20 cellular contexts compared by ENCODE assay signal in the genomic region with DNA sequence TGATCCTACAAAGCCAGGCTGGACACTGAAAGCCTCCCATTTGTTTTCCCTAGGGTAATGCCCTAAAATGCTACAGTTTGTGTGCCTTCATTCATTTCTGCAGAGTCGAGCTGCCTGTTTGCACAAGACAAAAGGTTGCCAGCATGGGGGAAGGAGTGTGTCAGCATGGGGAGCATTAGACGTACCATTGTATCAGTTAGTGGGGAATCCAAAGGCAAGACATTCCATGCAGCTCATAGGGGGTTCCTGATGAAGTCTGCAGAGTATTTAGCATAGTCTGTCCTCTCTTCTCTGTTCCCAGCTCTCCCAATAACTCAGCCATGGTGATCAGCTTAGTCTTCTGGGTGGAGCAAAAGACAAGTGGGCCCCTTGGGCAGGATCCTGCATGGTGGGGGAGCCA.
"Had no signal": no experiment of that assay in that cellular context is flagged by ENCODE, and none has a peak within 500 bp of the region (broad histone marks: within the 10 kb centered on the region; RNA-seq: fewer than 3 reads in every experiment).

No MANE protein-coding gene starts in this region.

- H3K27ac ChIP-seq: brain microvascular endothelial cell, dorsolateral prefrontal cortex, esophagus muscularis mucosa, gastroesophageal sphincter, heart left ventricle, sigmoid colon had no signal

- H3K4me3 ChIP-seq: dorsolateral prefrontal cortex, esophagus muscularis mucosa, gastroesophageal sphincter, heart left ventricle, lung, sigmoid colon had no signal

- DNase-seq: activated CD4-positive, alpha-beta T cell treated with anti-CD3 and anti-CD28 coated beads for 36 hours; activated CD4-positive, alpha-beta T cell treated with anti-CD3 and anti-CD28 coated beads, Interleukin-2, amount 50 U/mL, for 48 hours; activated naive CD4-positive, alpha-beta T cell treated with Interleukin-2 at 50 U/mL for 16 hours; activated T-cell treated with anti-CD3 and anti-CD28 coated beads for 4 hours; anterior cingulate cortex; brain microvascular endothelial cell; central memory CD4-positive, alpha-beta T cell; dorsolateral prefrontal cortex; heart left ventricle; occipital lobe; posterior cingulate gyrus; sigmoid colon; stimulated activated CD4-positive, alpha-beta T cell treated with anti-CD3 and anti-CD28 coated beads, Interleukin-4, amount 100 ng/mL, for 4 hours had no signal

- ATAC-seq: activated CD4-positive, alpha-beta T cell treated with anti-CD3 and anti-CD28 coated beads for 36 hours; gastroesophageal sphincter; heart left ventricle; left lobe of liver; natural killer cell treated with Interleukin-12 subunit alpha and Interleukin-12 subunit beta and Interleukin-15 and Interleukin-18, amount 100 ng/mL, for 72 hours; stimulated activated memory B cell treated with anti-CD40 and anti-IgM and Interleukin-4, amounts not matched to agents 10 μg/mL and 1 μg/mL and 100 μg/mL, for 72 hours had no signal

- H3K27ac Mint-ChIP-seq: activated CD4-positive, alpha-beta T cell treated with anti-CD3 and anti-CD28 coated beads for 36 hours; mesothelial cell of epicardium; natural killer cell treated with Interleukin-12 subunit alpha and Interleukin-12 subunit beta and Interleukin-15 and Interleukin-18, amount 100 ng/mL, for 72 hours; stimulated activated memory B cell treated with anti-CD40 and anti-IgM and Interleukin-4, amounts not matched to agents 10 μg/mL and 1 μg/mL and 100 μg/mL, for 72 hours had no signal

- H3K36me3 ChIP-seq: brain microvascular endothelial cell, esophagus muscularis mucosa, gastroesophageal sphincter, heart left ventricle, sigmoid colon had no signal

- H3K27me3 ChIP-seq: brain microvascular endothelial cell, dorsolateral prefrontal cortex, esophagus muscularis mucosa, gastroesophageal sphincter, heart left ventricle, sigmoid colon had no signal

- H3K4me1 Mint-ChIP-seq: activated CD4-positive, alpha-beta T cell treated with anti-CD3 and anti-CD28 coated beads for 36 hours; mesothelial cell of epicardium; stimulated activated memory B cell treated with anti-CD40 and anti-IgM and Interleukin-4, amounts not matched to agents 10 μg/mL and 1 μg/mL and 100 μg/mL, for 72 hours had no signal

- H3K4me3 Mint-ChIP-seq: activated CD4-positive, alpha-beta T cell treated with anti-CD3 and anti-CD28 coated beads for 36 hours; mesothelial cell of epicardium; natural killer cell treated with Interleukin-12 subunit alpha and Interleukin-12 subunit beta and Interleukin-15 and Interleukin-18, amount 100 ng/mL, for 72 hours; stimulated activated memory B cell treated with anti-CD40 and anti-IgM and Interleukin-4, amounts not matched to agents 10 μg/mL and 1 μg/mL and 100 μg/mL, for 72 hours had no signal

- H3K9me3 ChIP-seq: esophagus muscularis mucosa, gastroesophageal sphincter, heart left ventricle, sigmoid colon had no signal

- H3K36me3 Mint-ChIP-seq: mesothelial cell of epicardium; natural killer cell treated with Interleukin-12 subunit alpha and Interleukin-12 subunit beta and Interleukin-15 and Interleukin-18, amount 100 ng/mL, for 72 hours; stimulated activated memory B cell treated with anti-CD40 and anti-IgM and Interleukin-4, amounts not matched to agents 10 μg/mL and 1 μg/mL and 100 μg/mL, for 72 hours had no signal

- H3K4me1 ChIP-seq: esophagus muscularis mucosa, gastroesophageal sphincter, heart left ventricle, sigmoid colon had no signal

- H3K27me3 Mint-ChIP-seq: activated CD4-positive, alpha-beta T cell treated with anti-CD3 and anti-CD28 coated beads for 36 hours; natural killer cell treated with Interleukin-12 subunit alpha and Interleukin-12 subunit beta and Interleukin-15 and Interleukin-18, amount 100 ng/mL, for 72 hours; stimulated activated memory B cell treated with anti-CD40 and anti-IgM and Interleukin-4, amounts not matched to agents 10 μg/mL and 1 μg/mL and 100 μg/mL, for 72 hours had no signal
